In genomic region chr7:104980969-104981670, GRCh38 we compare ENCODE assay signal across 2 cellular contexts.
A peak's percentile ranks its signal among the peaks of the same experiment; 100 is the strongest.
TF ChIP-seq lines count a peak whose summit lies in the region.

No MANE protein-coding gene starts in this region.

TF ChIP-seq in H1, 55 proteins besides CTCF, POLR2A, EP300 and RAD21:
- TF ChIP-seq HDAC2 (IDR thresholded peaks at IDR 0.05; ENCODE audit: borderline replicate concordance in 1 of 2, low read depth in 2 of 2, low read length in 2 of 2) (no peak), SAP30 (IDR thresholded peaks at IDR 0.05; ENCODE audit: insufficient read depth, insufficient replicate concordance, low read length) (no peak), EZH2 (IDR thresholded peaks at IDR 0.05; ENCODE audit: low read depth, low read length, severe bottlenecking) (no peak), TAF7 (optimal IDR thresholded peaks at IDR 0.05; ENCODE audit: borderline replicate concordance, low read depth, low read length) (no peak), USF2 (IDR thresholded peaks at IDR 0.05; ENCODE audit: low read length) (no peak), TEAD4 (IDR thresholded peaks at IDR 0.05; ENCODE audit: low read depth, low read length) (no peak), HDAC6 (IDR thresholded peaks at IDR 0.05; ENCODE audit: low read depth, low read length) (no peak), CREB1 (IDR thresholded peaks at IDR 0.05) (no peak), TCF12 (IDR thresholded peaks at IDR 0.05; ENCODE audit: low read depth, low read length) (no peak), SP2 (IDR thresholded peaks at IDR 0.05; ENCODE audit: low read length) (no peak), RXRA (IDR thresholded peaks at IDR 0.05; ENCODE audit: insufficient read depth, low read depth, low read length) (no peak), E2F6 (IDR thresholded peaks at IDR 0.05) (no peak), NANOG (IDR thresholded peaks at IDR 0.05; ENCODE audit: insufficient read depth, low read depth, low read length, poor library complexity, severe bottlenecking) (no peak), NRF1 (IDR thresholded peaks at IDR 0.05; ENCODE audit: low read depth, low read length) (no peak), CTBP2 (IDR thresholded peaks at IDR 0.05; ENCODE audit: borderline replicate concordance, insufficient read depth, insufficient read length, low read length) (no peak), ATF2 (IDR thresholded peaks at IDR 0.05; ENCODE audit: low read length) (no peak), GTF2F1 (IDR thresholded peaks at IDR 0.05; ENCODE audit: borderline replicate concordance, low read depth, low read length) (no peak), JUN (IDR thresholded peaks at IDR 0.05; ENCODE audit: low read depth, low read length) (no peak), RNF2 (IDR thresholded peaks at IDR 0.05; ENCODE audit: borderline replicate concordance, low read depth, low read length, missing control alignments, poor library complexity, severe bottlenecking) (no peak), ZNF274 (IDR thresholded peaks at IDR 0.05; ENCODE audit: borderline replicate concordance, extremely low read depth, low read length) (no peak)
TF ChIP-seq in H1: peak in this region for 0.

TF ChIP-seq in neural cell, 6 proteins besides CTCF, POLR2A, EP300 and RAD21:
- TF ChIP-seq TAF1 (IDR thresholded peaks at IDR 0.05; ENCODE audit: low read depth) (no peak), SMC3 (conservative IDR thresholded peaks at IDR 0.05; ENCODE audit: poor library complexity) (peak; percentile 74)
